In the genomic region with DNA sequence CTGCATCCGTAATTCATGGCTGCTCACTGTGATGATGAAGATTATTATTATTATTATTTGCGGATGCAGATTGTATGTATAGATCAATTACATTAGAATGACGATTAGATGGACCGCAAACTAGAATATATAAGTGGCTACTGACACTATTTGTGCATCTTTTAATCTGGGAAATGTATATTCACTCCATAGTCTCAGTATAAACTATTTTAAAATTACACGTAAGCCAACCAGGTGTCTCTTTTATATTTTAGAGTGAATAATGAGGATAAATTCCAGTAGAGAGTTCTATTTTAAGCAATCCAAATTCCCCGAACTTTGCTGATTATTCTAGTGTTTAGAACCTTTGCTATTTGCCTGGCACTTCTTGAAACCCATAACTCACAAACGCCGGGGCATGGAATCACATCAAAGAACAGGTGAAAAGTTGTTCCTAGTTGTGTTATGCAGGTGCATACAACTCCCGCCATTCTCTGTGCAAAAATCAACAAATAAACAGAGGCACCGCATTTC, we compare ENCODE assay signal across 8 cellular contexts. TPM values are rescaled to one million over a fixed set of nuclear protein-coding genes. Genes with fewer than 3 reads are reported as not detected.
DNase-seq lines count a peak whose midpoint lies in the region; ATAC-seq and TF ChIP-seq lines count a peak whose summit lies in the region.

No MANE protein-coding gene starts in this region.

- intact Hi-C loops in activated CD8-positive, alpha-beta T cell treated with anti-CD3 and anti-CD28 coated beads for 36 hours (cut with micrococcal nuclease): no loop called here

- CTCF ChIA-PET in activated CD8-positive, alpha-beta T cell treated with anti-CD3 and anti-CD28 coated beads for 36 hours (lab: Charles Lee): no interaction called here

- DNase-seq in T-helper 1 cell: no peak
- DNase-seq in activated CD8-positive, alpha-beta T cell treated with anti-CD3 and anti-CD28 coated beads for 36 hours: no peak
- no peak for DNase-seq in substantia nigra (lab: John Stamatoyannopoulos, UW)
- DNase-seq in anterior cingulate cortex (lab: John Stamatoyannopoulos, UW): no peak

- H3K27ac ChIP-seq in substantia nigra (ENCODE audit: low read depth, low read length, poor library complexity, severe bottlenecking): peak overlapping the region; percentile 68

- H3K9me3 ChIP-seq in iPS-18c (ENCODE audit: control insufficient read depth, insufficient read depth, low read length): no peaks in the 10 kb centered on the region

- no peaks in the 10 kb centered on the region for H3K9me3 Mint-ChIP-seq in T-helper 1 cell treated with Interleukin-12 subunit alpha and Interleukin-12 subunit beta and Interleukin-4 antibody, amounts not matched to agents 30 μg/mL and 1 μg/mL, for 36 hours
- no peaks in the 10 kb centered on the region for H3K9me3 Mint-ChIP-seq in activated CD8-positive, alpha-beta T cell treated with anti-CD3 and anti-CD28 coated beads for 36 hours

- POLR2A ChIA-PET in activated CD8-positive, alpha-beta T cell treated with anti-CD3 and anti-CD28 coated beads for 36 hours (lab: Charles Lee): interaction anchor here (0.7 to 2.3 kb wide), 4 partner anchors 12 to 152 kb away, joined by 3 to 9 read pairs (median 4); no protein-coding TSS in a partner anchor

- H3K4me3 Mint-ChIP-seq in T-helper 1 cell treated with Interleukin-12 subunit alpha and Interleukin-12 subunit beta and Interleukin-4 antibody, amounts not matched to agents 30 μg/mL and 1 μg/mL, for 36 hours: peak overlapping the region; percentile 94
- peak overlapping the region; percentile 85 for H3K4me3 Mint-ChIP-seq in activated CD8-positive, alpha-beta T cell treated with anti-CD3 and anti-CD28 coated beads for 36 hours

- H3K36me3 Mint-ChIP-seq in T-helper 1 cell treated with Interleukin-12 subunit alpha and Interleukin-12 subunit beta and Interleukin-4 antibody, amounts not matched to agents 30 μg/mL and 1 μg/mL, for 36 hours (ENCODE audit: low read depth): peaks cover 13% of the 10 kb centered on the region
- peaks cover 9% of the 10 kb centered on the region for H3K36me3 Mint-ChIP-seq in activated CD8-positive, alpha-beta T cell treated with anti-CD3 and anti-CD28 coated beads for 36 hours (ENCODE audit: low read depth)

- peaks cover 20% of the 10 kb centered on the region for H3K27me3 Mint-ChIP-seq in T-helper 1 cell treated with Interleukin-12 subunit alpha and Interleukin-12 subunit beta and Interleukin-4 antibody, amounts not matched to agents 30 μg/mL and 1 μg/mL, for 36 hours (ENCODE audit: low read depth)
- peaks cover 5% of the 10 kb centered on the region for H3K27me3 Mint-ChIP-seq in activated CD8-positive, alpha-beta T cell treated with anti-CD3 and anti-CD28 coated beads for 36 hours

- TF ChIP-seq CTCF in activated CD8-positive, alpha-beta T cell treated with anti-CD3 and anti-CD28 coated beads for 36 hours (IDR thresholded peaks at IDR 0.05): no peak

- peaks cover 13% of the 10 kb centered on the region for H3K4me1 Mint-ChIP-seq in T-helper 1 cell treated with Interleukin-12 subunit alpha and Interleukin-12 subunit beta and Interleukin-4 antibody, amounts not matched to agents 30 μg/mL and 1 μg/mL, for 36 hours (ENCODE audit: low read depth)
- H3K4me1 Mint-ChIP-seq in activated CD8-positive, alpha-beta T cell treated with anti-CD3 and anti-CD28 coated beads for 36 hours (ENCODE audit: low read depth): peaks cover 13% of the 10 kb centered on the region

- ATAC-seq in activated CD8-positive, alpha-beta T cell treated with anti-CD3 and anti-CD28 coated beads for 36 hours: no peak
- no peak for ATAC-seq in GM19395 (IDR thresholded peaks at IDR 0.05; ENCODE audit: unreplicated experiment)
- ATAC-seq in HG02623 (IDR thresholded peaks at IDR 0.05; ENCODE audit: unreplicated experiment): no peak

- H3K27ac Mint-ChIP-seq in T-helper 1 cell treated with Interleukin-12 subunit alpha and Interleukin-12 subunit beta and Interleukin-4 antibody, amounts not matched to agents 30 μg/mL and 1 μg/mL, for 36 hours: peak overlapping the region; percentile 96
- H3K27ac Mint-ChIP-seq in activated CD8-positive, alpha-beta T cell treated with anti-CD3 and anti-CD28 coated beads for 36 hours: peak overlapping the region; percentile 98

- peak overlapping the region; percentile 53 for H3K4me3 ChIP-seq in iPS-18c (ENCODE audit: insufficient read depth, low read depth, low read length)

RNA-seq across cellular contexts. Expression of a gene that starts 0.5 kb away (rescaled TPM):
- total RNA-seq in activated CD8-positive, alpha-beta T cell treated with anti-CD3 and anti-CD28 coated beads for 36 hours: 10 to 100 TPM; 21.7 to 24.1 TPM

RNA-seq across cellular contexts. Expression of a gene that starts 38.4 kb away (rescaled TPM):
- not detected for total RNA-seq in activated CD8-positive, alpha-beta T cell treated with anti-CD3 and anti-CD28 coated beads for 36 hours
